15 cellular contexts compared by ENCODE assay signal in the genomic region with DNA sequence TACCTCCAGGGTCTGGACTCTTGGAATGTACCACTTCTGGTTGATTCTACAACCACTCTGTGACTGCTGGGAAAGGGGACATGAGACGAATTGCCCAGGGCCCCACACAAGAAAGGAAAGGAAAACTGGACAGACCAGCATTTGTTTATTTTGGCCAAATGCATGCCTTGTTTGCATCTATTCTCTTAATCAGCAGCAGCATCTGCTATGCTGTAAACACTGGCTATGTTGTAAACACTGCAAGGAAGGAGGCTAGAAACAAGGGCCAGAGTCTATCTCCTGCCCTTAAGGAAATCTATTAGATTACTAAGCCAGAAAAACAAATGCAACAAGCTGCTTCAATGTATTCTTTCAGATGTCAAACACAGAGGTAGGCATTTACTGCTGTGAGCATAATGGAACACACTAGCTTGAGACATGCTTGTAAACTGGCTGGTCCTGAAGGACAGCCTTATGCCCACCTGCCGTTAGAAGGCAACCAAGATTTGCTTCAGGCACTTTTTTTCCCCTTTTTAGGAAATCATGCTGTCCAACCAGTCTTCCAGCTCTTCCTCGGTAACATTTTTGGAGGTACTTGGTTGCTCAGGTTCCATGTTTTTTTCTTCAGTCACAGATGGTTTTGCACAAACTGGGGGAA.
"Had no signal": no experiment of that assay in that cellular context is flagged by ENCODE, and none has a peak within 500 bp of the region (broad histone marks: within the 10 kb centered on the region; RNA-seq: fewer than 3 reads in every experiment).

No MANE protein-coding gene starts in this region.

- ATAC-seq: left ventricle myocardium superior, psoas muscle, right lobe of liver, upper lobe of right lung had no signal

- DNase-seq: activated CD4-positive, CD25-positive, alpha-beta regulatory T cell treated with anti-CD3 and anti-CD28 coated beads, Interleukin-2, amount 50 U/mL, for 72 hours; activated naive CD4-positive, alpha-beta T cell treated with anti-CD3 and anti-CD28 coated beads, Interleukin-2, amount 10 ng/mL, durations not matched to agents 7 days and 5 days; dorsolateral prefrontal cortex; endodermal cell; hippocampal formation; kidney glomerular epithelial cell; left ventricle myocardium superior; psoas muscle; right lobe of liver; stimulated activated CD4-positive, alpha-beta T cell treated with anti-CD3 and anti-CD28 coated beads, Interleukin-1b, Interleukin-23, amount 100 ng/mL, for 48 hours; stomach; T-helper 9 cell; testis; upper lobe of right lung had no signal

- H3K9me3 ChIP-seq: ascending aorta, psoas muscle, right lobe of liver, stomach, testis, upper lobe of right lung had no signal

- H3K4me3 ChIP-seq: ascending aorta, dorsolateral prefrontal cortex, psoas muscle, right lobe of liver, stomach, testis, upper lobe of right lung had no signal

- H3K27me3 ChIP-seq: ascending aorta, dorsolateral prefrontal cortex, right lobe of liver, stomach, testis, upper lobe of right lung had no signal

- H3K27ac ChIP-seq: ascending aorta, dorsolateral prefrontal cortex, psoas muscle, right lobe of liver, stomach, testis, upper lobe of right lung had no signal

- H3K4me1 ChIP-seq: ascending aorta, psoas muscle, right lobe of liver, testis, upper lobe of right lung had no signal
